ENCODE assay signal across 8 cellular contexts in the genomic region with DNA sequence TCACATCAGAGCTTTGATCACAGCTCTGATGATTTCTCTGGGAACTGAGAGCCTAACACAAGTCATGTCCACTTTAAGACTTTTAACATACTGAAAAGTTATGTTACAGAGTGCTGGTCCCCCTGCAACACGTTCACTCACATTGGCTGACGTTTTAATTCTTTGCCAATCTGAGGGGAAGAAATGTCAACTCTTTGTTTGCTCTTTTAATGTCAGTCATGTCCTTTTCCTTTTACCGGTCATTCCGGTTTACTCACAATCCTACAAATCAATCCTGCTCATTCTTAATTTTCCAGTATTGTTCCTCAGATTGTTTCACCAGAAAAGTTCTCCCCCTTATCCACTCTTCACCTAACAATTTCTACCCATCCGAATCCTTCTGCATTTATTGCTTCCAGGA. TPM values are rescaled to one million over a fixed set of nuclear protein-coding genes. Genes with fewer than 3 reads are reported as not detected.
DNase-seq lines count a peak whose midpoint lies in the region; ATAC-seq and TF ChIP-seq lines count a peak whose summit lies in the region.

No MANE protein-coding gene starts in this region.

- DNase-seq in HFF-Myc (ENCODE audit: extremely low read depth, low read depth) (no peak), body of pancreas (no peak), NCI-H2107 treated with DMSO at 0.1 percent for 48 hours (lab: John Stamatoyannopoulos, UW; ENCODE audit: unreplicated experiment) (no peak)

- ATAC-seq in body of pancreas (peak; percentile 16), GM18907 (IDR thresholded peaks at IDR 0.05; ENCODE audit: unreplicated experiment) (no peak), HG02678 (IDR thresholded peaks at IDR 0.05; ENCODE audit: unreplicated experiment) (no peak), HG02852 (IDR thresholded peaks at IDR 0.05; ENCODE audit: unreplicated experiment) (no peak)

- TF ChIP-seq CTCF in 22Rv1 (IDR thresholded peaks at IDR 0.05) (no peak), HFF-Myc (IDR thresholded peaks at IDR 0.05; ENCODE audit: low read depth, low read length, missing control alignments) (no peak), body of pancreas (IDR thresholded peaks at IDR 0.05) (no peak)

- H3K9ac ChIP-seq in mucosa of rectum (ENCODE audit: low read depth in 1 of 2, low read length in 2 of 2), result peak overlapping the region; percentile 78 to 91

- intact Hi-C loops in body of pancreas (cut with DNase I), result no loop called here

- peak overlapping the region; percentile 99 for H3K27ac ChIP-seq in 22Rv1
- H3K27ac ChIP-seq in body of pancreas, result peak overlapping the region; percentile 88 to 97 (median 92)
- H3K27ac ChIP-seq in mucosa of rectum (ENCODE audit: low read depth in 2 of 2, low read length in 2 of 2), result peak overlapping the region; percentile 93 to 98

- H3K4me3 ChIP-seq in HFF-Myc (replicated peaks; ENCODE audit: low read depth, low read length), result peak overlapping the region; percentile 92
- no peak overlapping the region for H3K4me3 ChIP-seq in body of pancreas
- H3K4me3 ChIP-seq in mucosa of rectum (ENCODE audit: low read length in 2 of 2), result peak overlapping the region; percentile 87 to 93

- 11 to 12% methylated on average over 5 of the region's 5 CpGs for WGBS in body of pancreas, 2 donors

- no peaks in the 10 kb centered on the region for H3K9me3 ChIP-seq in body of pancreas
- no peaks in the 10 kb centered on the region for H3K9me3 ChIP-seq in mucosa of rectum (ENCODE audit: control insufficient read depth in 2 of 2, low read length in 2 of 2)

- TF ChIP-seq POLR2A in body of pancreas (IDR thresholded peaks at IDR 0.05), result no peak

- H3K27me3 ChIP-seq in body of pancreas (no peaks in the 10 kb centered on the region), mucosa of rectum (ENCODE audit: control insufficient read depth in 2 of 2, insufficient read depth in 2 of 2, low read length in 2 of 2) (no peaks in the 10 kb centered on the region)

- H3K36me3 ChIP-seq in body of pancreas (replicated peaks in 1 of 2; ENCODE audit: insufficient read depth in 1 of 2, low read depth in 2 of 2) (no peaks in the 10 kb centered on the region), mucosa of rectum (ENCODE audit: control insufficient read depth in 2 of 2, insufficient read depth in 2 of 2, low read length in 2 of 2) (no peaks in the 10 kb centered on the region)

- H3K4me1 ChIP-seq in body of pancreas, result peaks cover 60% of the 10 kb centered on the region
- peaks cover 29 to 31% of the 10 kb centered on the region in 2 donors for H3K4me1 ChIP-seq in mucosa of rectum (ENCODE audit: control insufficient read depth in 2 of 2, insufficient read depth in 2 of 2, low read length in 2 of 2)

RNA-seq across cellular contexts. Expression of gene CD46, which starts 1.0 kb away (rescaled TPM):
- 100 to 1,000 TPM; 162 to 175 TPM for total RNA-seq in body of pancreas

Comparison
In these comparisons a context has a peak if more than half of its experiments do, and no peak if none do; other contexts are left out.
1. H3K4me3 ChIP-seq: peak in HFF-Myc (single experiment) and mucosa of rectum (2 of 2); none in body of pancreas (0 of 2).
2. Peak in every context shown above with its lines, with median percentiles within 50 percentile points of each other: H3K27ac ChIP-seq.